ENCODE assay signal across 25 cellular contexts in the genomic region with DNA sequence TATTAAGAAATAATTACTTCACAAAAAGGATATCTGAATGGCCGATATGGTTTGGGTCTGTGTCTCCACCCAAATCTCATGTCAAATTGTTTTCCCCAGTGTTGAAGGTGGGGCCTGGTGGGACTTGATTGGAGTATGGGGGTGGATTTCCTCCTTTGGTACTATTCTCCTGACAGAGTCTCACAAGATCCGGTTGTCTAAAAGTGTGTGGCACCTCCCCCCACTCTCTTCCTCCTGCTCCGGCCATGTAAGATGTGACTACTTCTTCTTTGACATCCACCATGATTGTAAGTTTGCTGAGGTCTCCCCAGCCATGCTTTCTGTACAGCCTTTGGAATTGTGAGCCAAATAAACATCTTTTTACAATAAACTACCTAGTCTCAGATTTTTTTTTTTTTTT. TPM values are rescaled to one million over a fixed set of nuclear protein-coding genes. Genes with fewer than 3 reads are reported as not detected.
DNase-seq lines count a peak whose midpoint lies in the region; ATAC-seq and TF ChIP-seq lines count a peak whose summit lies in the region.
"Had no signal": no experiment of that assay in that cellular context is flagged by ENCODE, and none has a peak within 500 bp of the region (broad histone marks: within the 10 kb centered on the region; RNA-seq: fewer than 3 reads in every experiment).

No MANE protein-coding gene starts in this region.

- no peak overlapping the region for H3K4me3 Mint-ChIP-seq in natural killer cell
- no peak overlapping the region for H3K4me3 Mint-ChIP-seq in natural killer cell treated with Interleukin-12 subunit alpha and Interleukin-12 subunit beta and Interleukin-15 and Interleukin-18, amount 100 ng/mL, for 72 hours
- no peak overlapping the region for H3K4me3 Mint-ChIP-seq in effector memory CD8-positive, alpha-beta T cell
- H3K4me3 Mint-ChIP-seq: CD4-positive, alpha-beta T cell; GM23338; H9 had no signal

- H3K4me1 Mint-ChIP-seq in natural killer cell, result peaks cover 20 to 24% of the 10 kb centered on the region in 2 donors
- peaks cover 23% of the 10 kb centered on the region in 2 donors for H3K4me1 Mint-ChIP-seq in natural killer cell treated with Interleukin-12 subunit alpha and Interleukin-12 subunit beta and Interleukin-15 and Interleukin-18, amount 100 ng/mL, for 72 hours (ENCODE audit: low read depth in 2 of 2)
- peaks cover 15 to 25% of the 10 kb centered on the region in 2 donors for H3K4me1 Mint-ChIP-seq in effector memory CD8-positive, alpha-beta T cell (ENCODE audit: low read depth in 2 of 2)

- no peaks in the 10 kb centered on the region for H3K27me3 Mint-ChIP-seq in natural killer cell (ENCODE audit: low read depth in 2 of 2)
- no peaks in the 10 kb centered on the region for H3K27me3 Mint-ChIP-seq in natural killer cell treated with Interleukin-12 subunit alpha and Interleukin-12 subunit beta and Interleukin-15 and Interleukin-18, amount 100 ng/mL, for 72 hours
- no peaks in the 10 kb centered on the region for H3K27me3 Mint-ChIP-seq in effector memory CD8-positive, alpha-beta T cell
- H3K27me3 Mint-ChIP-seq: CD4-positive, alpha-beta T cell had no signal

- peak overlapping the region; percentile 46 to 91 for H3K27ac Mint-ChIP-seq in natural killer cell
- peak overlapping the region in 1 of 2 donors; percentile 89 for H3K27ac Mint-ChIP-seq in natural killer cell treated with Interleukin-12 subunit alpha and Interleukin-12 subunit beta and Interleukin-15 and Interleukin-18, amount 100 ng/mL, for 72 hours
- peak overlapping the region; percentile 26 to 55 for H3K27ac Mint-ChIP-seq in effector memory CD8-positive, alpha-beta T cell

- H3K36me3 Mint-ChIP-seq in natural killer cell, result no peaks in the 10 kb centered on the region
- no peaks in the 10 kb centered on the region for H3K36me3 Mint-ChIP-seq in natural killer cell treated with Interleukin-12 subunit alpha and Interleukin-12 subunit beta and Interleukin-15 and Interleukin-18, amount 100 ng/mL, for 72 hours
- H3K36me3 Mint-ChIP-seq in effector memory CD8-positive, alpha-beta T cell (ENCODE audit: insufficient read depth), result peaks cover 6% of the 10 kb centered on the region

- no peak for TF ChIP-seq EP300 in gastroesophageal sphincter (IDR thresholded peaks at IDR 0.05)

- 69 to 100% methylated on average over 2 to 3 of the region's 3 CpGs for WGBS in gastroesophageal sphincter (ENCODE audit: low coverage in 1 of 2), 2 donors

- H3K27me3 ChIP-seq in gastroesophageal sphincter, result no peaks in the 10 kb centered on the region
- H3K27me3 ChIP-seq: BLaER1 treated with 17β-estradiol and CSF1 and Interleukin-3, amounts not matched to agents 10 nM and 100 nM; Peyer's patch had no signal

- H3K27ac ChIP-seq in gastroesophageal sphincter, result no peak overlapping the region
- H3K27ac ChIP-seq: Peyer's patch, SK-N-MC had no signal

- intact Hi-C loops in natural killer cell (cut with micrococcal nuclease), result no loop called here
- intact Hi-C loops in head of caudate nucleus (cut with DNase I), result no loop called here

- DNase-seq in natural killer cell (no peak), UCSD-AML1 (lab: John Stamatoyannopoulos, UW; ENCODE audit: unreplicated experiment) (peak; percentile 11), head of caudate nucleus (no peak), T-helper 9 cell (no peak)
- no peak for DNase-seq in natural killer cell treated with Interleukin-12 subunit alpha and Interleukin-12 subunit beta and Interleukin-15 and Interleukin-18, amount 100 ng/mL, for 72 hours (ENCODE audit: low spot score)
- DNase-seq in effector memory CD8-positive, alpha-beta T cell, result no peak
- DNase-seq in activated naive CD4-positive, alpha-beta T cell treated with anti-CD3 and anti-CD28 coated beads, Interleukin-2, amount 50 U/mL, for 16 hours, result no peak
- DNase-seq: AML-193; CD4-positive, alpha-beta T cell; DMS79 treated with DMSO at 0.1 percent for 48 hours; GF-D8; H9; IMR-90; NCI-H1048; NCI-H1417; NCI-H1694; NCI-H2029 treated with DMSO at 0.1 percent for 48 hours; NCI-H2227 treated with DMSO at 0.1 percent for 48 hours; NCI-H526 treated with DMSO at 0.1 percent for 48 hours; Peyer's patch; SHP77 treated with DMSO at 0.1 percent for 48 hours had no signal

- no peaks in the 10 kb centered on the region for H3K9me3 Mint-ChIP-seq in natural killer cell
- no peaks in the 10 kb centered on the region for H3K9me3 Mint-ChIP-seq in natural killer cell treated with Interleukin-12 subunit alpha and Interleukin-12 subunit beta and Interleukin-15 and Interleukin-18, amount 100 ng/mL, for 72 hours
- H3K9me3 Mint-ChIP-seq in effector memory CD8-positive, alpha-beta T cell, result no peaks in the 10 kb centered on the region
- H3K9me3 Mint-ChIP-seq: CD4-positive, alpha-beta T cell; GM23338; H9 had no signal

- no peak for ATAC-seq in natural killer cell
- no peak for ATAC-seq in natural killer cell treated with Interleukin-12 subunit alpha and Interleukin-12 subunit beta and Interleukin-15 and Interleukin-18, amount 100 ng/mL, for 72 hours
- no peak for ATAC-seq in effector memory CD8-positive, alpha-beta T cell (replicated peaks)
- no peak for ATAC-seq in gastroesophageal sphincter

- H3K36me3 ChIP-seq in gastroesophageal sphincter, result peaks cover 0 to 7% of the 10 kb centered on the region in 2 donors
- H3K36me3 ChIP-seq: Peyer's patch had no signal

- no peak for TF ChIP-seq POLR2A in gastroesophageal sphincter (IDR thresholded peaks at IDR 0.05)

- H3K4me3 ChIP-seq in gastroesophageal sphincter, result no peak overlapping the region
- H3K4me3 ChIP-seq: BLaER1 treated with 17β-estradiol and CSF1 and Interleukin-3, amounts not matched to agents 10 nM and 100 nM; GM23338; Peyer's patch; SK-N-MC had no signal

- TF ChIP-seq CTCF in natural killer cell (IDR thresholded peaks at IDR 0.05) (no peak), gastroesophageal sphincter (IDR thresholded peaks at IDR 0.05) (no peak)

- no peaks in the 10 kb centered on the region for H3K9me3 ChIP-seq in gastroesophageal sphincter
- H3K9me3 ChIP-seq: BLaER1 treated with 17β-estradiol and CSF1 and Interleukin-3, amounts not matched to agents 10 nM and 100 nM; Peyer's patch had no signal

- H3K4me1 ChIP-seq in gastroesophageal sphincter, result no peaks in the 10 kb centered on the region
- H3K4me1 ChIP-seq: Peyer's patch had no signal

RNA-seq across cellular contexts. Expression of a gene that starts 34.5 kb away (rescaled TPM):
- 10 to 100 TPM; 72.0 to 90.9 (median 83.5) TPM for total RNA-seq in natural killer cell
- total RNA-seq in natural killer cell treated with Interleukin-12 subunit alpha and Interleukin-12 subunit beta and Interleukin-15 and Interleukin-18, amount 100 ng/mL, for 72 hours, result 10 to 100 TPM; 27.7 to 35.8 TPM
- 10 to 100 TPM; 17.1 to 32.7 (median 23.6) TPM for total RNA-seq in gastroesophageal sphincter

RNA-seq across cellular contexts. Expression of a gene that starts 44.1 kb away (rescaled TPM):
- total RNA-seq in natural killer cell, result 100 to 1,000 TPM; 660 to 850 (median 763) TPM
- 100 to 1,000 TPM; 677 to 822 TPM for total RNA-seq in natural killer cell treated with Interleukin-12 subunit alpha and Interleukin-12 subunit beta and Interleukin-15 and Interleukin-18, amount 100 ng/mL, for 72 hours
- 1,000 to 10,000 TPM in 3 of 4 donors, 100 to 1,000 TPM in 1; 852 to 2,330 (median 1,498) TPM for total RNA-seq in gastroesophageal sphincter
